11 cellular contexts compared by ENCODE assay signal in the genomic region with DNA sequence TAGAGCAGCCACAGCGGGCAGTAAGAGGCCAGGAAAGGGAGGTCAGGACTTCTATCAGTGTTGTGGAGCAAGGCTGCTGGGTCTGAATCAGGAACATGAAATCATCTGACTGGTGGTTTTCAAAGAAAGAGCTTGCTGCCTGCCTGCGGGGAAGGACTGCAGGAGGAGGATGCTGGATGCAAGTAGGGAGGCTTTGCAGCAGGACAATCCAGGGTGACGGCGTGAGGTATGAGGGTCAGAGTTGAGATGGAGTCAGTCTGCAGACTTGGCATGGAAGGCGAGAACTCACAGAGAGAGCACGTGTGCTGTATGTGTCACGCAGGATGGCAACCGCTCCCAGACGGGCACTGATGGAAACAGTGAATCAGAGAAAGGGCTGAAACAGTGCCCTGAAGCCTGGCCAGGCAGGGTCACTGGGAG. TPM values are rescaled to one million over a fixed set of nuclear protein-coding genes. Genes with fewer than 3 reads are reported as not detected.
DNase-seq lines count a peak whose midpoint lies in the region; ATAC-seq, FAIRE-seq and TF ChIP-seq lines count a peak whose summit lies in the region.
"Had no signal": no experiment of that assay in that cellular context is flagged by ENCODE, and none has a peak within 500 bp of the region (broad histone marks: within the 10 kb centered on the region; RNA-seq: fewer than 3 reads in every experiment).

No MANE protein-coding gene starts in this region.

- no peaks in the 10 kb centered on the region for H3K9me3 Mint-ChIP-seq in Calu3 (ENCODE audit: low read depth, unreplicated experiment)

- H3K4me1 Mint-ChIP-seq in Calu3 (ENCODE audit: low read depth, unreplicated experiment) = peaks cover 16% of the 10 kb centered on the region

- H3K27ac ChIP-seq in esophagus squamous epithelium = peak overlapping the region; percentile 80 to 90 (median 84)

- no peaks in the 10 kb centered on the region for H3K27me3 Mint-ChIP-seq in Calu3 (ENCODE audit: unreplicated experiment)

- H3K9me3 ChIP-seq in esophagus squamous epithelium = no peaks in the 10 kb centered on the region

- peaks cover 20 to 86% (median 69%) of the 10 kb centered on the region in 3 donors for H3K4me1 ChIP-seq in esophagus squamous epithelium

- H3K4me3 ChIP-seq in esophagus squamous epithelium = no peak overlapping the region

- no peaks in the 10 kb centered on the region for H3K27me3 ChIP-seq in esophagus squamous epithelium

- H3K4me3 Mint-ChIP-seq in Calu3 (ENCODE audit: low read depth, unreplicated experiment) = no peak overlapping the region

- peak; percentile 82 for FAIRE-seq in RCC 7860 (lab: Jason Lieb, UNC)
- FAIRE-seq: keratinocyte had no signal

- no peaks in the 10 kb centered on the region for H3K36me3 ChIP-seq in esophagus squamous epithelium

- H3K27ac Mint-ChIP-seq in Calu3 (ENCODE audit: unreplicated experiment) = no peak overlapping the region

- DNase-seq in Daoy (ENCODE audit: low read depth) = peak; percentile 82
- peak; percentile 92 for DNase-seq in RCC 7860 (ENCODE audit: low spot score)
- no peak for DNase-seq in esophagus squamous epithelium (lab: John Stamatoyannopoulos, UW)
- DNase-seq in pulmonary artery endothelial cell (ENCODE audit: low read depth, low spot score) = peak; percentile 86
- no peak for DNase-seq in Calu3
- no peak for DNase-seq in activated CD4-positive, CD25-positive, alpha-beta regulatory T cell treated with anti-CD3 and anti-CD28 coated beads, Interleukin-2, amount 50 U/mL, for 72 hours
- no peak for DNase-seq in NOMO-1 (lab: John Stamatoyannopoulos, UW; ENCODE audit: unreplicated experiment in 2 of 2)
- DNase-seq: stimulated activated CD4-positive, alpha-beta T cell treated with anti-CD3 and anti-CD28 coated beads, Interleukin-15, amount 100 ng/mL, for 24 hours had no signal

- no peak for TF ChIP-seq CTCF in esophagus squamous epithelium (IDR thresholded peaks at IDR 0.05)
- TF ChIP-seq CTCF in Calu3 (IDR thresholded peaks at IDR 0.05; ENCODE audit: unreplicated experiment) = no peak

- no peaks in the 10 kb centered on the region for H3K36me3 Mint-ChIP-seq in Calu3 (ENCODE audit: insufficient read depth, unreplicated experiment)

- TF ChIP-seq POLR2A in esophagus squamous epithelium (IDR thresholded peaks at IDR 0.05) = no peak

- intact Hi-C loops in esophagus squamous epithelium (cut with DNase I) (no loop called here), Calu3 (cut with micrococcal nuclease; ENCODE audit: unreplicated experiment) (no loop called here)

- 49 to 57% methylated on average over 9 of the region's 9 CpGs for WGBS in esophagus squamous epithelium, 2 donors

- no TSS peak for BruUV-seq in Calu3 (replicated peaks; lab: Mats Ljungman, UMichigan)

- ATAC-seq in GM19467 (IDR thresholded peaks at IDR 0.05; ENCODE audit: unreplicated experiment) = no peak
- ATAC-seq: Panc1 had no signal

- CTCF ChIA-PET in Calu3 (lab: Charles Lee) = no interaction called here

RNA-seq across cellular contexts. Expression of a gene that starts 59.2 kb away (rescaled TPM):
- total RNA-seq in Daoy (2014; rRNA removed; shearing (Covaris generic)) = under 0.01 TPM in 1 of 2 replicates, not detected in the other
- 10 to 100 TPM in 2 of 4 donors, 1 to 10 TPM in 2; 4.5 to 22.9 (median 14.6) TPM for total RNA-seq in esophagus squamous epithelium
- 312 and 553 TPM in 2 replicates for total RNA-seq in pulmonary artery endothelial cell
- not detected in 2 replicates for total RNA-seq in Calu3 (2022)

Comparison
In these comparisons a context has a peak if more than half of its experiments do, and no peak if none do; other contexts are left out.
1. DNase-seq: peak in Daoy (single experiment), RCC 7860 (single experiment) and pulmonary artery endothelial cell (single experiment); none in esophagus squamous epithelium (single experiment), Calu3 (single experiment), activated CD4-positive, CD25-positive, alpha-beta regulatory T cell treated with anti-CD3 and anti-CD28 coated beads, Interleukin-2, amount 50 U/mL, for 72 hours (single experiment) and NOMO-1 (0 of 2).
2. RNA of a gene that starts 59.2 kb away (total RNA-seq): 312 to 553 TPM in pulmonary artery endothelial cell; 4.5 to 22.9 TPM in esophagus squamous epithelium, under 0.01 TPM in Daoy and not detected in Calu3; every median in the first group is over 10 times any median in the second.